In the genomic region with DNA sequence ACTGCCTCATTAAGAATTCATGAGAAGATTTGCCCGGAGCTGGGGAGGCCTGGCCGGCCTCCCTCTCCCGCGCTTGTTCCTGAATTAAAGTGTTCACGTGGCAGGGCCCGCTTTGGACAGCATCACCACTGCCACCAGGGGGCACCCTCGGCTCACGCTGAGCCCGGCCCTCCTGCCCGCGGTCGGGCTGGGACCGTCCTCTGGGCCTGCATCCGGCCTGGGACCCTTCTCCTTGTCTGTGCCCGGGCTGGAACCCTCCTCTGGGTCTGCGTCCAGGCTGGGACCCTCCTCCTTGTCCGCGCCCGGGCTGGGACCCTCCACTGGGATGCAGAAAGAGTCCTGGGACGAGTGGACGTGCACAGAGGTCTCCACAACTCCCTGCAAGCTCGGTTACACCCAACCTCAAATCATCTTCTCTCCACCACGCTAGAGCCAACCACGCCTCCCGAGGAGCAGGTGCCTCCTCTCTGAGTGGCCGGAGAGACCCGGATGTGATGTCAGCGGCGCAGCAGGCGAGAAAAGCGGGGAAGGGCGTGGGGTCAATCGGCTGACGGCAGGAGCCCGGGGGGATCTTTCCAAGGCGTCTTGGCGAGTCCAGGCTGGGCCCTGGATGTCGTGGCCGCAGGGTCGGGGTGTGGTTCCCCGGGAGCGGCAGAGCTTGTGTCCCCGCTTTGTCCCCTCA, we compare ENCODE assay signal across 8 cellular contexts.
DNase-seq lines count a peak whose midpoint lies in the region; ATAC-seq and TF ChIP-seq lines count a peak whose summit lies in the region.

No MANE protein-coding gene starts in this region.

- ATAC-seq in DND-41 (ENCODE audit: insufficient read depth, low read depth) (peak; percentile 66; the same call in 2 of the 3 replicates), HG03139 (IDR thresholded peaks at IDR 0.05; ENCODE audit: unreplicated experiment) (no peak), HG03196 (IDR thresholded peaks at IDR 0.05; ENCODE audit: unreplicated experiment) (no peak)

- TF ChIP-seq CTCF in DND-41 (IDR thresholded peaks at IDR 0.05; ENCODE audit: borderline replicate concordance, extremely low read depth, low read length, poor library complexity, severe bottlenecking) (peak; percentile 62), HL-60 (IDR thresholded peaks at IDR 0.05; ENCODE audit: insufficient read depth, low read length) (peak; percentile 36)

- H2AFZ ChIP-seq in DND-41 (ENCODE audit: low read depth, low read length) = no peak overlapping the region

- DNase-seq in DND-41 (peak; percentile 26), HL-60 (ENCODE audit: low read depth in 1 of 2, low spot score in 1 of 2) (peak in 1 of 2 experiments; percentile 48), SKM-1 (lab: John Stamatoyannopoulos, UW; ENCODE audit: unreplicated experiment) (peak; percentile 20), hippocampal formation (lab: John Stamatoyannopoulos, UW) (peak; percentile 1 to 47)
- peak; percentile 60 for DNase-seq in activated naive CD4-positive, alpha-beta T cell treated with anti-CD3 and anti-CD28 coated beads, Interleukin-2, amount 50 U/mL, for 16 hours
- peak; percentile 54 for DNase-seq in stimulated activated CD4-positive, alpha-beta T cell treated with anti-CD3 and anti-CD28 coated beads, Interleukin-12 subunit alpha, Interleukin-12 subunit beta, amount 100 ng/mL, for 4 hours

- peaks cover 8% of the 10 kb centered on the region for H3K9me3 ChIP-seq in DND-41 (ENCODE audit: insufficient read depth, low read length, severe bottlenecking)

- H3K27me3 ChIP-seq in DND-41 (ENCODE audit: insufficient read depth, low read length, poor library complexity) = no peaks in the 10 kb centered on the region
- no peaks in the 10 kb centered on the region for H3K27me3 ChIP-seq in HL-60 (ENCODE audit: insufficient read depth, poor library complexity, severe bottlenecking)

- H3K79me2 ChIP-seq in DND-41 (ENCODE audit: insufficient read depth, low read length) = no peaks in the 10 kb centered on the region

- no peak overlapping the region for H3K9ac ChIP-seq in DND-41 (ENCODE audit: low read depth, low read length)

- H3K4me3 ChIP-seq in DND-41 (ENCODE audit: low read depth in 1 of 2, low read length in 2 of 2) (no peak overlapping the region), HL-60 (replicated peaks; ENCODE audit: insufficient read depth, low read length) (no peak overlapping the region)

- H4K20me1 ChIP-seq in DND-41 (ENCODE audit: insufficient read depth, low read length) = no peaks in the 10 kb centered on the region

- no peak overlapping the region for H3K4me2 ChIP-seq in DND-41 (ENCODE audit: insufficient read depth, low read length)

- H3K27ac ChIP-seq in DND-41 (ENCODE audit: low read length) (no peak overlapping the region), HL-60 (replicated peaks) (no peak overlapping the region)

- no peaks in the 10 kb centered on the region for H3K4me1 ChIP-seq in DND-41 (ENCODE audit: insufficient read depth, low read length)

- H3K36me3 ChIP-seq in DND-41 (ENCODE audit: insufficient read depth, low read length) = no peaks in the 10 kb centered on the region
